8 cellular contexts compared by ENCODE assay signal in the genomic region with DNA sequence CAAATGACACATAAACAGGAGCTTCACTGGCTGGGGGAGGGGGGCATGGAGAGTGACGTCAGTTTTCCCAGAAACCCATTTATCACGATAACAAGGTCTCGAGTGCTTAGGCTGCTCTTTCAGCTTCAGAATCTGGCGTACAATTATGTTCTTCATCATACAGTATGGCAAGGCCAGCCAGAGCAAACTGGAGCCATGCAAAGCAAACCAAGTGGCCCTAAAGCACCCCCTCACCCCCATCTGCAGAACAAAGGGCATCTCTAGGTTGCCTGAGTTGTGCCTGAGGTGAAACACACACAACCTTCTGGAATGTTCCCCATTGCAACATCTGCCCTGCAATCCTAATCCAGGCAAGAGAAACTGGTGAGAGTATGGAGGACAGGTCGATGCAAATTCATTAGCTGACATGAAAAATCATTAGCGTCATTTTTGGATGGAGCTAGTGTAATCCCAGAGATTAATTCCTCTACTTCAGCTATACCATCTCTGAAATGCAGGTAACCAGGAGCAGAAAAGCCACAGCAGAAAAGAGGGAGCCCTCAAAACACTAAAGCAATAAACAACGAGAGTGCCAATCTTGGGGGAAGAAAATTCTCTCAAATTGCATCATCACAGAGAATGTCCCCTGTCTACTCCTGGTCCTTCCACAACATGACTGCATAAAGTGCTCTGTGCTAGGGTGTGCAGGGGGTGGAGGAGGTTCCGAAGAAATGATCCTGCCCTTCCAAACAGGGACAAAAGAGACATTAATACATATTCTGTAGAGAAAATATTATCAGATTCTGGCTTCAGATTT. TPM values are rescaled to one million over a fixed set of nuclear protein-coding genes. Genes with fewer than 3 reads are reported as not detected.
DNase-seq lines count a peak whose midpoint lies in the region; ATAC-seq and TF ChIP-seq lines count a peak whose summit lies in the region.

No MANE protein-coding gene starts in this region.

- H3K9ac ChIP-seq in liver (ENCODE audit: low read depth in 1 of 2, low read length in 2 of 2) = peak overlapping the region; percentile 1 to 19

- H3K9me3 ChIP-seq in liver (ENCODE audit: control insufficient read depth in 4 of 4, low read length in 3 of 4) = no peaks in the 10 kb centered on the region
- H3K9me3 ChIP-seq in thoracic aorta = no peaks in the 10 kb centered on the region

- H3K4me1 ChIP-seq in liver (ENCODE audit: control insufficient read depth in 4 of 4, insufficient read depth in 4 of 4, low read length in 3 of 4) = peaks cover 0 to 18% (median 4%) of the 10 kb centered on the region in 4 donors
- peaks cover 0 to 6% of the 10 kb centered on the region in 2 donors for H3K4me1 ChIP-seq in thoracic aorta (ENCODE audit: control insufficient read depth in 1 of 2, low read depth in 2 of 2)

- intact Hi-C loops in CD14-positive monocyte (cut with micrococcal nuclease) = loop anchor here (5.0 to 10.0 kb wide), 3 partner anchors 64 to 86 kb away; a partner anchor contains a TSS

- ATAC-seq in activated T-cell treated with anti-CD3 and anti-CD28 coated beads, Interleukin-2, amount 50 U/mL, for 4 hours = peak; percentile 6 to 10
- ATAC-seq in thoracic aorta (ENCODE audit: insufficient number of reproducible peaks, low FRiP score, low read depth) (no peak), GM21423 (IDR thresholded peaks at IDR 0.05; ENCODE audit: unreplicated experiment) (no peak), GM18520 (IDR thresholded peaks at IDR 0.05; ENCODE audit: unreplicated experiment) (no peak)

- no peak for TF ChIP-seq POLR2A in NB4 (IDR thresholded peaks at IDR 0.05; ENCODE audit: extremely low read depth, insufficient read length)

- peak overlapping the region; percentile 47 to 96 (median 95) for H3K27ac Mint-ChIP-seq in CD14-positive monocyte

- peaks cover 44% of the 10 kb centered on the region for H3K4me1 Mint-ChIP-seq in CD14-positive monocyte
- H3K4me1 Mint-ChIP-seq in activated T-cell treated with anti-CD3 and anti-CD28 coated beads, Interleukin-2, amount 50 U/mL, for 4 hours (ENCODE audit: low read depth) = peaks cover 39% of the 10 kb centered on the region

- H3K9me3 Mint-ChIP-seq in CD14-positive monocyte = peaks cover 0 to 3% (median 0%) of the 10 kb centered on the region in 7 donors
- no peaks in the 10 kb centered on the region for H3K9me3 Mint-ChIP-seq in activated T-cell treated with anti-CD3 and anti-CD28 coated beads, Interleukin-2, amount 50 U/mL, for 4 hours

- H3K27ac ChIP-seq in liver (ENCODE audit: low read depth in 1 of 2, low read length in 2 of 2) = peak overlapping the region; percentile 49 to 83
- no peak overlapping the region for H3K27ac ChIP-seq in thoracic aorta

- peak; percentile 57 for DNase-seq in CD14-positive monocyte (ENCODE audit: low spot score)
- peak; percentile 33 for DNase-seq in NB4 (ENCODE audit: low read depth)
- DNase-seq in activated T-cell treated with anti-CD3 and anti-CD28 coated beads, Interleukin-2, amount 50 U/mL, for 4 hours = peak; percentile 74
- no peak for DNase-seq in thoracic aorta (ENCODE audit: low spot score)
- DNase-seq in NCI-H2107 (lab: John Stamatoyannopoulos, UW) = no peak

- H3K4me3 ChIP-seq in NB4 (ENCODE audit: low read depth, low read length) (peak overlapping the region; percentile 84), liver (ENCODE audit: low read depth in 1 of 3, low read length in 3 of 3) (no peak overlapping the region), thoracic aorta (peak overlapping the region; percentile 82)

- no peaks in the 10 kb centered on the region for H3K27me3 ChIP-seq in liver (ENCODE audit: control insufficient read depth in 4 of 4, insufficient read depth in 4 of 4, low read length in 3 of 4)
- no peaks in the 10 kb centered on the region for H3K27me3 ChIP-seq in thoracic aorta (replicated peaks; ENCODE audit: insufficient read depth)

- H3K4me3 Mint-ChIP-seq in CD14-positive monocyte = peak overlapping the region; percentile 90 to 95
- H3K4me3 Mint-ChIP-seq in activated T-cell treated with anti-CD3 and anti-CD28 coated beads, Interleukin-2, amount 50 U/mL, for 4 hours = peak overlapping the region; percentile 98

- 32% methylated on average over 8 of the region's 8 CpGs for WGBS in liver

- TF ChIP-seq RAD21 in liver (IDR thresholded peaks at IDR 0.05) = no peak

- peaks cover 0 to 10% (median 2%) of the 10 kb centered on the region in 3 donors for H3K27me3 Mint-ChIP-seq in CD14-positive monocyte (ENCODE audit: low read depth in 3 of 3)
- H3K27me3 Mint-ChIP-seq in activated T-cell treated with anti-CD3 and anti-CD28 coated beads, Interleukin-2, amount 50 U/mL, for 4 hours (ENCODE audit: low read depth) = no peaks in the 10 kb centered on the region

- no peaks in the 10 kb centered on the region for H3K36me3 Mint-ChIP-seq in CD14-positive monocyte
- H3K36me3 Mint-ChIP-seq in activated T-cell treated with anti-CD3 and anti-CD28 coated beads, Interleukin-2, amount 50 U/mL, for 4 hours (ENCODE audit: insufficient read depth) = no peaks in the 10 kb centered on the region

- H3K36me3 ChIP-seq in liver (ENCODE audit: control insufficient read depth in 4 of 4, insufficient read depth in 3 of 4, low read depth in 1 of 4, low read length in 3 of 4) (no peaks in the 10 kb centered on the region), thoracic aorta (no peaks in the 10 kb centered on the region)

- TF ChIP-seq CTCF in CD14-positive monocyte (IDR thresholded peaks at IDR 0.05) (no peak), NB4 (IDR thresholded peaks at IDR 0.05; ENCODE audit: low read depth, low read length) (no peak), liver (IDR thresholded peaks at IDR 0.05; ENCODE audit: low read depth, low read length, missing input control) (no peak), thoracic aorta (IDR thresholded peaks at IDR 0.05) (no peak)

TF ChIP-seq in liver, 16 proteins besides CTCF, POLR2A, EP300 and RAD21:
- TF ChIP-seq RXRA (IDR thresholded peaks at IDR 0.05) (peak; percentile 81 to 82), HNF4A (conservative IDR thresholded peaks at IDR 0.05) (peak; percentile 48 to 54), YY1 (IDR thresholded peaks at IDR 0.05) (peak; percentile 61), TAF1 (conservative IDR thresholded peaks at IDR 0.05) (no peak), JUND (IDR thresholded peaks at IDR 0.05) (peak; percentile 37 to 39), SP1 (IDR thresholded peaks at IDR 0.05) (peak; percentile 57), EGR1 (IDR thresholded peaks at IDR 0.05; ENCODE audit: low read depth in 2 of 2) (no peak), NR2F2 (IDR thresholded peaks at IDR 0.05) (no peak), GABPA (IDR thresholded peaks at IDR 0.05 in 1 of 2, conservative IDR thresholded peaks at IDR 0.05 in 1 of 2) (no peak)
- TF ChIP-seq, protein P1, sequence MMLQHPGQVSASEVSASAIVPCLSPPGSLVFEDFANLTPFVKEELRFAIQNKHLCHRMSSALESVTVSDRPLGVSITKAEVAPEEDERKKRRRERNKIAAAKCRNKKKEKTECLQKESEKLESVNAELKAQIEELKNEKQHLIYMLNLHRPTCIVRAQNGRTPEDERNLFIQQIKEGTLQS (IDR thresholded peaks at IDR 0.05) = no peak
- TF ChIP-seq, protein P2, sequence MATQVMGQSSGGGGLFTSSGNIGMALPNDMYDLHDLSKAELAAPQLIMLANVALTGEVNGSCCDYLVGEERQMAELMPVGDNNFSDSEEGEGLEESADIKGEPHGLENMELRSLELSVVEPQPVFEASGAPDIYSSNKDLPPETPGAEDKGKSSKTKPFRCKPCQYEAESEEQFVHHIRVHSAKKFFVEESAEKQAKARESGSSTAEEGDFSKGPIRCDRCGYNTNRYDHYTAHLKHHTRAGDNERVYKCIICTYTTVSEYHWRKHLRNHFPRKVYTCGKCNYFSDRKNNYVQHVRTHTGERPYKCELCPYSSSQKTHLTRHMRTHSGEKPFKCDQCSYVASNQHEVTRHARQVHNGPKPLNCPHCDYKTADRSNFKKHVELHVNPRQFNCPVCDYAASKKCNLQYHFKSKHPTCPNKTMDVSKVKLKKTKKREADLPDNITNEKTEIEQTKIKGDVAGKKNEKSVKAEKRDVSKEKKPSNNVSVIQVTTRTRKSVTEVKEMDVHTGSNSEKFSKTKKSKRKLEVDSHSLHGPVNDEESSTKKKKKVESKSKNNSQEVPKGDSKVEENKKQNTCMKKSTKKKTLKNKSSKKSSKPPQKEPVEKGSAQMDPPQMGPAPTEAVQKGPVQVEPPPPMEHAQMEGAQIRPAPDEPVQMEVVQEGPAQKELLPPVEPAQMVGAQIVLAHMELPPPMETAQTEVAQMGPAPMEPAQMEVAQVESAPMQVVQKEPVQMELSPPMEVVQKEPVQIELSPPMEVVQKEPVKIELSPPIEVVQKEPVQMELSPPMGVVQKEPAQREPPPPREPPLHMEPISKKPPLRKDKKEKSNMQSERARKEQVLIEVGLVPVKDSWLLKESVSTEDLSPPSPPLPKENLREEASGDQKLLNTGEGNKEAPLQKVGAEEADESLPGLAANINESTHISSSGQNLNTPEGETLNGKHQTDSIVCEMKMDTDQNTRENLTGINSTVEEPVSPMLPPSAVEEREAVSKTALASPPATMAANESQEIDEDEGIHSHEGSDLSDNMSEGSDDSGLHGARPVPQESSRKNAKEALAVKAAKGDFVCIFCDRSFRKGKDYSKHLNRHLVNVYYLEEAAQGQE (IDR thresholded peaks at IDR 0.05) = peak; percentile 37

RNA-seq across cellular contexts. Expression of a gene that starts 1.8 kb away (rescaled TPM):
- polyA plus RNA-seq in CD14-positive monocyte (10 to 100 TPM; 21.8 to 31.1 TPM), liver (10 to 100 TPM in 1 of 2 donors, 1 to 10 TPM in 1; 9.4 to 11.4 TPM)
- total RNA-seq in activated T-cell treated with anti-CD3 and anti-CD28 coated beads, Interleukin-2, amount 50 U/mL, for 4 hours = 100 to 1,000 TPM; 100 to 131 (median 104) TPM
- total RNA-seq in liver (10 to 100 TPM in 1 of 2 donors, 1 to 10 TPM in 1; 9.9 to 11.5 TPM), thoracic aorta (10 to 100 TPM in 1 of 2 donors, 1 to 10 TPM in 1; 9.3 to 25.5 TPM)

Comparison
In these comparisons a context has a peak if more than half of its experiments do, and no peak if none do; other contexts are left out.
1. DNase-seq: peak in CD14-positive monocyte (single experiment), NB4 (single experiment) and activated T-cell treated with anti-CD3 and anti-CD28 coated beads, Interleukin-2, amount 50 U/mL, for 4 hours (single experiment); none in thoracic aorta (single experiment) and NCI-H2107 (single experiment).
2. H3K4me3 ChIP-seq: peak in NB4 (single experiment) and thoracic aorta (single experiment); none in liver (0 of 3).
3. ATAC-seq: peak in activated T-cell treated with anti-CD3 and anti-CD28 coated beads, Interleukin-2, amount 50 U/mL, for 4 hours (2 of 2); none in thoracic aorta (single experiment), GM21423 (single experiment) and GM18520 (single experiment).
4. H3K27ac ChIP-seq: peak in liver (2 of 2); none in thoracic aorta (0 of 2).